ENCODE assay signal across 1 cellular context in the genomic region with DNA sequence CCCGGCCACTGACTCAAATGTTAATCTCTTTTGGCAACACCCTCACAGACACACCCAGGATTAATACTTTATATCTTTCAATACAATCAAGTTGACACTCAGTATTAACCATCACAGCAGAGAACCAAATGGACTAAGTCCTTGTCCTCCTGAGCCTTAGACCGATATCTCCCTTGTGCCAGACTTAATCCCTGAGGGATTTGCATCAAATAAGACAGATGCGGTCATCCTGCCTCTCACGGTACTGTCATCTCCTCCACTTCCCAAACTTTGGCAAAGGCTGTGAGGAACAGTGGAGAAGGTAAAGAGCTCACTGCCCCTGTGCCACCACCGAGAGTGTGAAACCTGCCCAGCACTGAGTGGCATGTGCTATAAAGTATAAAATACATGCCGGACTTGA.
TF ChIP-seq lines count a peak whose summit lies in the region.

No MANE protein-coding gene starts in this region.

TF ChIP-seq in H1, 55 proteins besides CTCF, POLR2A, EP300 and RAD21 (continued from another document):
- TF ChIP-seq, protein P1, sequence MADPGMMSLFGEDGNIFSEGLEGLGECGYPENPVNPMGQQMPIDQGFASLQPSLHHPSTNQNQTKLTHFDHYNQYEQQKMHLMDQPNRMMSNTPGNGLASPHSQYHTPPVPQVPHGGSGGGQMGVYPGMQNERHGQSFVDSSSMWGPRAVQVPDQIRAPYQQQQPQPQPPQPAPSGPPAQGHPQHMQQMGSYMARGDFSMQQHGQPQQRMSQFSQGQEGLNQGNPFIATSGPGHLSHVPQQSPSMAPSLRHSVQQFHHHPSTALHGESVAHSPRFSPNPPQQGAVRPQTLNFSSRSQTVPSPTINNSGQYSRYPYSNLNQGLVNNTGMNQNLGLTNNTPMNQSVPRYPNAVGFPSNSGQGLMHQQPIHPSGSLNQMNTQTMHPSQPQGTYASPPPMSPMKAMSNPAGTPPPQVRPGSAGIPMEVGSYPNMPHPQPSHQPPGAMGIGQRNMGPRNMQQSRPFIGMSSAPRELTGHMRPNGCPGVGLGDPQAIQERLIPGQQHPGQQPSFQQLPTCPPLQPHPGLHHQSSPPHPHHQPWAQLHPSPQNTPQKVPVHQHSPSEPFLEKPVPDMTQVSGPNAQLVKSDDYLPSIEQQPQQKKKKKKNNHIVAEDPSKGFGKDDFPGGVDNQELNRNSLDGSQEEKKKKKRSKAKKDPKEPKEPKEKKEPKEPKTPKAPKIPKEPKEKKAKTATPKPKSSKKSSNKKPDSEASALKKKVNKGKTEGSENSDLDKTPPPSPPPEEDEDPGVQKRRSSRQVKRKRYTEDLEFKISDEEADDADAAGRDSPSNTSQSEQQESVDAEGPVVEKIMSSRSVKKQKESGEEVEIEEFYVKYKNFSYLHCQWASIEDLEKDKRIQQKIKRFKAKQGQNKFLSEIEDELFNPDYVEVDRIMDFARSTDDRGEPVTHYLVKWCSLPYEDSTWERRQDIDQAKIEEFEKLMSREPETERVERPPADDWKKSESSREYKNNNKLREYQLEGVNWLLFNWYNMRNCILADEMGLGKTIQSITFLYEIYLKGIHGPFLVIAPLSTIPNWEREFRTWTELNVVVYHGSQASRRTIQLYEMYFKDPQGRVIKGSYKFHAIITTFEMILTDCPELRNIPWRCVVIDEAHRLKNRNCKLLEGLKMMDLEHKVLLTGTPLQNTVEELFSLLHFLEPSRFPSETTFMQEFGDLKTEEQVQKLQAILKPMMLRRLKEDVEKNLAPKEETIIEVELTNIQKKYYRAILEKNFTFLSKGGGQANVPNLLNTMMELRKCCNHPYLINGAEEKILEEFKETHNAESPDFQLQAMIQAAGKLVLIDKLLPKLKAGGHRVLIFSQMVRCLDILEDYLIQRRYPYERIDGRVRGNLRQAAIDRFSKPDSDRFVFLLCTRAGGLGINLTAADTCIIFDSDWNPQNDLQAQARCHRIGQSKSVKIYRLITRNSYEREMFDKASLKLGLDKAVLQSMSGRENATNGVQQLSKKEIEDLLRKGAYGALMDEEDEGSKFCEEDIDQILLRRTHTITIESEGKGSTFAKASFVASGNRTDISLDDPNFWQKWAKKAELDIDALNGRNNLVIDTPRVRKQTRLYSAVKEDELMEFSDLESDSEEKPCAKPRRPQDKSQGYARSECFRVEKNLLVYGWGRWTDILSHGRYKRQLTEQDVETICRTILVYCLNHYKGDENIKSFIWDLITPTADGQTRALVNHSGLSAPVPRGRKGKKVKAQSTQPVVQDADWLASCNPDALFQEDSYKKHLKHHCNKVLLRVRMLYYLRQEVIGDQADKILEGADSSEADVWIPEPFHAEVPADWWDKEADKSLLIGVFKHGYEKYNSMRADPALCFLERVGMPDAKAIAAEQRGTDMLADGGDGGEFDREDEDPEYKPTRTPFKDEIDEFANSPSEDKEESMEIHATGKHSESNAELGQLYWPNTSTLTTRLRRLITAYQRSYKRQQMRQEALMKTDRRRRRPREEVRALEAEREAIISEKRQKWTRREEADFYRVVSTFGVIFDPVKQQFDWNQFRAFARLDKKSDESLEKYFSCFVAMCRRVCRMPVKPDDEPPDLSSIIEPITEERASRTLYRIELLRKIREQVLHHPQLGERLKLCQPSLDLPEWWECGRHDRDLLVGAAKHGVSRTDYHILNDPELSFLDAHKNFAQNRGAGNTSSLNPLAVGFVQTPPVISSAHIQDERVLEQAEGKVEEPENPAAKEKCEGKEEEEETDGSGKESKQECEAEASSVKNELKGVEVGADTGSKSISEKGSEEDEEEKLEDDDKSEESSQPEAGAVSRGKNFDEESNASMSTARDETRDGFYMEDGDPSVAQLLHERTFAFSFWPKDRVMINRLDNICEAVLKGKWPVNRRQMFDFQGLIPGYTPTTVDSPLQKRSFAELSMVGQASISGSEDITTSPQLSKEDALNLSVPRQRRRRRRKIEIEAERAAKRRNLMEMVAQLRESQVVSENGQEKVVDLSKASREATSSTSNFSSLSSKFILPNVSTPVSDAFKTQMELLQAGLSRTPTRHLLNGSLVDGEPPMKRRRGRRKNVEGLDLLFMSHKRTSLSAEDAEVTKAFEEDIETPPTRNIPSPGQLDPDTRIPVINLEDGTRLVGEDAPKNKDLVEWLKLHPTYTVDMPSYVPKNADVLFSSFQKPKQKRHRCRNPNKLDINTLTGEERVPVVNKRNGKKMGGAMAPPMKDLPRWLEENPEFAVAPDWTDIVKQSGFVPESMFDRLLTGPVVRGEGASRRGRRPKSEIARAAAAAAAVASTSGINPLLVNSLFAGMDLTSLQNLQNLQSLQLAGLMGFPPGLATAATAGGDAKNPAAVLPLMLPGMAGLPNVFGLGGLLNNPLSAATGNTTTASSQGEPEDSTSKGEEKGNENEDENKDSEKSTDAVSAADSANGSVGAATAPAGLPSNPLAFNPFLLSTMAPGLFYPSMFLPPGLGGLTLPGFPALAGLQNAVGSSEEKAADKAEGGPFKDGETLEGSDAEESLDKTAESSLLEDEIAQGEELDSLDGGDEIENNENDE (IDR thresholded peaks at IDR 0.05; ENCODE audit: insufficient replicate concordance, low read length) = no peak
- no peak for TF ChIP-seq SRF (IDR thresholded peaks at IDR 0.05; ENCODE audit: low read depth, low read length)
- no peak for TF ChIP-seq HDAC6 (IDR thresholded peaks at IDR 0.05; ENCODE audit: low read depth, low read length)
- no peak for TF ChIP-seq TAF7 (optimal IDR thresholded peaks at IDR 0.05; ENCODE audit: borderline replicate concordance, low read depth, low read length)
- no peak for TF ChIP-seq ZNF274 (IDR thresholded peaks at IDR 0.05; ENCODE audit: borderline replicate concordance, extremely low read depth, low read length)
- no peak for TF ChIP-seq CHD1 (IDR thresholded peaks at IDR 0.05; ENCODE audit: low read depth, low read length)
- no peak for TF ChIP-seq JUND (IDR thresholded peaks at IDR 0.05; ENCODE audit: low read length)
- no peak for TF ChIP-seq CBX8 (IDR thresholded peaks at IDR 0.05; ENCODE audit: borderline replicate concordance, low read depth, low read length)
- TF ChIP-seq FOSL1 (IDR thresholded peaks at IDR 0.05; ENCODE audit: insufficient read depth, low read depth, low read length) = no peak
- TF ChIP-seq KDM1A (IDR thresholded peaks at IDR 0.05; ENCODE audit: borderline replicate concordance, low read length) = no peak
